Comparison of ENCODE assay signal across 17 cellular contexts in the genomic region with DNA sequence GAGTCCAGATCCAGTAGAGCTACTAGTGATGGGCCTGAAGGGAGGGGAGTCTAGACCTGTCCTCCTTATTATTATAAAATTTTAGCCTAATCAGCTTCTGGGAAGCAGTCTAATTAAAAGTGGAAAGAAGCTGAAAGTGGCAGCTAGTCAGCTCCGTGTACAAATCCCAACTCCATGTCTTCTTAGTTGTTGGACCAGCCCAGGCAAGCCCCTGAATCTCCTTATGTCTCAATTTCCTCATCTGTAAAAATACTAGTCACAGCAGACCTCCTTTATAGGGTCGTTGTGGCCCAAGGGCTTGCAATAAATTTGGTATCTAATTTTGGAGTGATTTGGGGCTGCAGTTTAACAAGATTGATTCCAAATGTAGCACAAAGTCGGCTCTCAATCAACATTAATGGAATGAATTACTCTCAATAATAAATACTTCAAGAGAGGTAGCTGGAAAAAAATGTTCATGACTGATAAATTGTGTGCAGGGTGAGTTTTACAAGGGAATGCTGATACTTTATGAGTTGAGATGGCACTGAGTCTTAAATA.
"Had no signal": no experiment of that assay in that cellular context is flagged by ENCODE, and none has a peak within 500 bp of the region (broad histone marks: within the 10 kb centered on the region; RNA-seq: fewer than 3 reads in every experiment).

No MANE protein-coding gene starts in this region.

- H3K27me3 ChIP-seq: adrenal gland, heart right ventricle, pancreas had no signal

- H3K27ac ChIP-seq: adrenal gland, heart right ventricle, pancreas, VCaP had no signal

- FAIRE-seq: colon, endothelial cell of umbilical vein, frontal cortex, islet of Langerhans, pancreas, urothelium cell line had no signal

- H3K36me3 Mint-ChIP-seq: naive thymus-derived CD4-positive, alpha-beta T cell; stimulated activated effector memory CD8-positive, alpha-beta T cell treated with anti-CD3 and anti-CD28 coated beads, Interleukin-12 subunit alpha, Interleukin-12 subunit beta, amount 100 ng/mL, for 72 hours had no signal

- H3K4me3 ChIP-seq: adrenal gland, heart right ventricle, lung, pancreas had no signal

- H3K4me3 Mint-ChIP-seq: activated CD8-positive, alpha-beta T cell treated with anti-CD3 and anti-CD28 coated beads for 36 hours; activated T-cell treated with anti-CD3 and anti-CD28 coated beads, Interleukin-2, amount 50 U/mL, for 4 hours; naive thymus-derived CD4-positive, alpha-beta T cell; stimulated activated effector memory CD8-positive, alpha-beta T cell treated with anti-CD3 and anti-CD28 coated beads, Interleukin-12 subunit alpha, Interleukin-12 subunit beta, amount 100 ng/mL, for 72 hours had no signal

- H3K4me1 ChIP-seq: adrenal gland had no signal

- DNase-seq: activated CD4-positive, alpha-beta T cell treated with anti-CD3 and anti-CD28 coated beads for 48 hours; activated CD8-positive, alpha-beta T cell treated with anti-CD3 and anti-CD28 coated beads for 36 hours; activated effector memory CD4-positive, alpha-beta T cell treated with Interleukin-2 at 50 U/mL for 16 hours; activated naive CD4-positive, alpha-beta T cell treated with anti-CD3 and anti-CD28 coated beads, Interleukin-2, amount 50 U/mL, for 16 hours; activated T-cell treated with anti-CD3 and anti-CD28 coated beads, Interleukin-2, amount 50 U/mL, for 4 hours; adrenal gland; heart right ventricle; naive thymus-derived CD4-positive, alpha-beta T cell; pancreas had no signal

- H3K27ac Mint-ChIP-seq: activated CD8-positive, alpha-beta T cell treated with anti-CD3 and anti-CD28 coated beads for 36 hours had no signal

- H3K9me3 Mint-ChIP-seq: activated CD8-positive, alpha-beta T cell treated with anti-CD3 and anti-CD28 coated beads for 36 hours; activated T-cell treated with anti-CD3 and anti-CD28 coated beads, Interleukin-2, amount 50 U/mL, for 4 hours; naive thymus-derived CD4-positive, alpha-beta T cell; stimulated activated effector memory CD8-positive, alpha-beta T cell treated with anti-CD3 and anti-CD28 coated beads, Interleukin-12 subunit alpha, Interleukin-12 subunit beta, amount 100 ng/mL, for 72 hours had no signal

- H3K36me3 ChIP-seq: adrenal gland, heart right ventricle, pancreas had no signal

- H3K9me3 ChIP-seq: adrenal gland, heart right ventricle, pancreas had no signal
